Comparison of ENCODE assay signal across 8 cellular contexts in the genomic region with DNA sequence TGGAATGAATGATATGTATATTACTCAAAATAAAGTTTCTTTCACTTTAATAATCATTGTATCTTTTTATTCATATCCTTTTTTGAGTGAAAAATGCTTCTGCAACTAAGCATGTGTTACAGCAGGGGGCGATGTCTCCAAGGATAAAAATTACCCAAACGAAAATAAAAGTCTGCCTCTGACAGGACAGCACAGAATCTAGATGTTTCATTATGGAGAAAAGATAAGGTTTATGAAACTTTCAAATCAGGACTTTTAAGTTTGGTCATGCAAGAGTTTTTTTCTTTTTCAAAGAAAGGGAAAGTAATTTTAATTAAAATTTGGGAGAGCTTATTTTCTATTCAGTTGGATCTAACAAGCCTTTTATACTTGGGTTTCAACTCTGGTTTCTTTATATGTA. TPM values are rescaled to one million over a fixed set of nuclear protein-coding genes. Genes with fewer than 3 reads are reported as not detected.
A peak's percentile ranks its signal among the peaks of the same experiment; 100 is the strongest.
DNase-seq lines count a peak whose midpoint lies in the region; ATAC-seq and TF ChIP-seq lines count a peak whose summit lies in the region.

No MANE protein-coding gene starts in this region.

- H3K36me3 ChIP-seq in SJSA1: peaks cover 38% of the 10 kb centered on the region
- no peaks in the 10 kb centered on the region for H3K36me3 ChIP-seq in colonic mucosa
- no peaks in the 10 kb centered on the region for H3K36me3 ChIP-seq in uterus

- peaks cover 19% of the 10 kb centered on the region for H3K4me1 ChIP-seq in SJSA1 (replicated peaks)
- H3K4me1 ChIP-seq in colonic mucosa: no peaks in the 10 kb centered on the region
- H3K4me1 ChIP-seq in uterus: no peaks in the 10 kb centered on the region

- peak; percentile 50 for DNase-seq in AG20443 (ENCODE audit: low spot score)
- DNase-seq in GM12864 (ENCODE audit: low read depth): peak; percentile 30
- peak in 1 of 2 experiments; percentile 62 for DNase-seq in SJSA1 (ENCODE audit: low read depth in 1 of 2, low spot score in 2 of 2)
- DNase-seq in colonic mucosa: peak; percentile 37
- DNase-seq in lung microvascular endothelial cell (ENCODE audit: low read depth in 2 of 2): peak; percentile 80 to 89
- DNase-seq in uterus: peak in 1 of 2 donors; percentile 33

- H3K27ac ChIP-seq in SJSA1 (peak overlapping the region; percentile 83), colonic mucosa (no peak overlapping the region), uterus (peak overlapping the region in 1 of 2 donors; percentile 52)

- ATAC-seq in HG03378 (IDR thresholded peaks at IDR 0.05; ENCODE audit: unreplicated experiment) (peak; percentile 59), HG03457 (IDR thresholded peaks at IDR 0.05; ENCODE audit: unreplicated experiment) (no peak)

- H3K27me3 ChIP-seq in SJSA1 (replicated peaks) (no peaks in the 10 kb centered on the region), colonic mucosa (no peaks in the 10 kb centered on the region), uterus (no peaks in the 10 kb centered on the region)

- H3K4me3 ChIP-seq in GM12864 (ENCODE audit: low read depth, low read length): no peak overlapping the region
- H3K4me3 ChIP-seq in SJSA1: no peak overlapping the region
- H3K4me3 ChIP-seq in colonic mucosa: no peak overlapping the region
- H3K4me3 ChIP-seq in uterus: no peak overlapping the region

- no peak for TF ChIP-seq POLR2A in uterus (IDR thresholded peaks at IDR 0.05)

- no peak overlapping the region for H3K9ac ChIP-seq in colonic mucosa (ENCODE audit: low read depth in 2 of 2, low read length in 2 of 2)

- intact Hi-C loops in colonic mucosa (cut with DNase I) (loop anchor here (2.0 kb wide), 1 partner anchor 330 kb away; no protein-coding TSS in a partner anchor), uterus (cut with DNase I; ENCODE audit: low total_unique reads) (loop anchor here (5.0 to 10.0 kb wide), 2 partner anchors 329 to 546 kb away; no protein-coding TSS in a partner anchor)

- TF ChIP-seq CTCF in GM12864 (IDR thresholded peaks at IDR 0.05; ENCODE audit: low read depth, low read length, missing control alignments) (peak; percentile 49), colonic mucosa (IDR thresholded peaks at IDR 0.05) (peak; percentile 80), uterus (IDR thresholded peaks at IDR 0.05) (peak; percentile 73 to 93 (median 86))

- H3K9me3 ChIP-seq in SJSA1 (replicated peaks): no peaks in the 10 kb centered on the region; the same call in 1 of the 2 replicates
- H3K9me3 ChIP-seq in colonic mucosa: no peaks in the 10 kb centered on the region
- H3K9me3 ChIP-seq in uterus: no peaks in the 10 kb centered on the region

RNA-seq across cellular contexts. Expression of a gene that starts 48.4 kb away (rescaled TPM):
- 143 and 162 TPM in 2 replicates for total RNA-seq in SJSA1 (2014; rRNA removed; shearing (Covaris generic))
- total RNA-seq in colonic mucosa: 100 to 1,000 TPM in 1 of 2 donors, 10 to 100 TPM in 1; 75.1 to 142 TPM
- total RNA-seq in lung microvascular endothelial cell: 62.7 and 78.0 TPM in 2 replicates
- total RNA-seq in uterus: 100 to 1,000 TPM; 115 to 189 (median 146) TPM
